25 cellular contexts compared by ENCODE assay signal in the genomic region with DNA sequence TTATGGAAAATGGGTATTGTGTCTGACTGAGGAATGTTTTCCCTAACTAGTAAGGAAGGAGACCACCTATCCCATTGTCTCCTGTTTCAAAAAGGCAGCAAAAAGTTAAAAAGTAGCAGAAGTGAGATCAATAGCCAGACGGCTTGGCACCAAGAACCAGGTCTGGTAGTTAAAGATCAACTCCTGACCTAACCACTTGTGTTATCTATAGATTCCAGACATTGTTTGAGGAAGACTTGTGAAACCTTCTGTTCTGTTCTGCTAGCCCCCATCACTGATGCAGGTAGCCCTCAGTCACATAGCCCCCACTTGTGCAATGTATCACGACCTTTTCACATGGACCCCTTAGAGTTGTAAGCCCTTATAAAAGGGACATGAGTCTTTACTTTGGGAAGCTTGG. TPM values are rescaled to one million over a fixed set of nuclear protein-coding genes. Genes with fewer than 3 reads are reported as not detected.
DNase-seq lines count a peak whose midpoint lies in the region; ATAC-seq and TF ChIP-seq lines count a peak whose summit lies in the region.
"Had no signal": no experiment of that assay in that cellular context is flagged by ENCODE, and none has a peak within 500 bp of the region (broad histone marks: within the 10 kb centered on the region; RNA-seq: fewer than 3 reads in every experiment).

No MANE protein-coding gene starts in this region.

- peak overlapping the region; percentile 66 for H3K4me3 ChIP-seq in endodermal cell (ENCODE audit: low read length)
- no peak overlapping the region for H3K4me3 ChIP-seq in right lobe of liver
- H3K4me3 ChIP-seq in uterus = no peak overlapping the region
- H3K4me3 ChIP-seq: GM12878 had no signal

- H3K27ac Mint-ChIP-seq in endodermal cell = no peak overlapping the region
- H3K27ac Mint-ChIP-seq: CD4-positive, CD25-positive, alpha-beta regulatory T cell had no signal

- H3K36me3 ChIP-seq in endodermal cell (ENCODE audit: control insufficient read depth, insufficient read depth, low read length) (no peaks in the 10 kb centered on the region), right lobe of liver (no peaks in the 10 kb centered on the region), uterus (no peaks in the 10 kb centered on the region)

- DNase-seq in HK-2 (ENCODE audit: unreplicated experiment) (peak; percentile 6), endodermal cell (no peak), right lobe of liver (no peak), NCI-H2081 treated with DMSO at 0.1 percent for 48 hours (lab: John Stamatoyannopoulos, UW) (no peak), NCI-H1436 (lab: John Stamatoyannopoulos, UW) (no peak), uterus (no peak), dermis blood vessel endothelial cell (no peak)
- DNase-seq: CD4-positive, CD25-positive, alpha-beta regulatory T cell; DMS 273 treated with DMSO at 0.1 percent for 48 hours; DMS79 treated with DMSO at 0.1 percent for 48 hours; H7; NCI-H1105 treated with DMSO at 0.1 percent for 48 hours; NCI-H1694; NCI-H2081; NCI-H2171 treated with DMSO at 0.1 percent for 48 hours; NCI-H446; NCI-H526; Right ventricle myocardium superior had no signal

- peaks cover 12% of the 10 kb centered on the region for H3K4me1 Mint-ChIP-seq in endodermal cell

- intact Hi-C loops in right lobe of liver (cut with DNase I) = no loop called here
- intact Hi-C loops in uterus (cut with DNase I; ENCODE audit: low total_unique reads) = no loop called here

- H3K9me3 ChIP-seq in endodermal cell (ENCODE audit: control insufficient read depth, low read length) (peaks cover 46% of the 10 kb centered on the region), right lobe of liver (no peaks in the 10 kb centered on the region), uterus (no peaks in the 10 kb centered on the region)

- peak in 3 of 4 donors; percentile 41 to 53 (median 48) for ATAC-seq in right lobe of liver
- ATAC-seq: GM12878 had no signal

- H3K9ac ChIP-seq in endodermal cell (ENCODE audit: extremely low read depth, low read length, poor library complexity, severe bottlenecking) = no peak overlapping the region
- H3K9ac ChIP-seq: KMS-11 had no signal

- H3K27me3 ChIP-seq in endodermal cell (ENCODE audit: control insufficient read depth, insufficient read depth, low read length, poor library complexity, severe bottlenecking) (no peaks in the 10 kb centered on the region), right lobe of liver (no peaks in the 10 kb centered on the region), uterus (no peaks in the 10 kb centered on the region)

- no peak overlapping the region for H3K4me3 Mint-ChIP-seq in endodermal cell
- H3K4me3 Mint-ChIP-seq: CD4-positive, CD25-positive, alpha-beta regulatory T cell had no signal

- no peak for TF ChIP-seq CTCF in endodermal cell (conservative IDR thresholded peaks at IDR 0.05)
- TF ChIP-seq CTCF in right lobe of liver (IDR thresholded peaks at IDR 0.05) = no peak
- no peak for TF ChIP-seq CTCF in uterus (IDR thresholded peaks at IDR 0.05)

- WGBS in endodermal cell (ENCODE audit: insufficient coverage in 1 of 2, insufficient read length in 1 of 2), 2 experiments = 86 to 96% methylated on average over 2 of the region's 2 CpGs
- 20% methylated on average over 2 of the region's 2 CpGs for WGBS in right lobe of liver (ENCODE audit: insufficient coverage, low coverage, low lambda C conversion rate, missing lambda C conversion rate)

- TF ChIP-seq POLR2A in right lobe of liver (IDR thresholded peaks at IDR 0.05) (no peak), uterus (IDR thresholded peaks at IDR 0.05) (no peak)

- peaks cover 2% of the 10 kb centered on the region for H3K27me3 Mint-ChIP-seq in endodermal cell (ENCODE audit: insufficient read depth)
- H3K27me3 Mint-ChIP-seq: CD4-positive, CD25-positive, alpha-beta regulatory T cell had no signal

- H3K9me3 Mint-ChIP-seq in endodermal cell = peaks cover 70% of the 10 kb centered on the region

- H3K27ac ChIP-seq in endodermal cell (ENCODE audit: low read depth, low read length) = no peak overlapping the region
- H3K27ac ChIP-seq in right lobe of liver = no peak overlapping the region
- no peak overlapping the region for H3K27ac ChIP-seq in uterus
- H3K27ac ChIP-seq: HL-60, KMS-11 had no signal

- no peaks in the 10 kb centered on the region for H3K36me3 Mint-ChIP-seq in endodermal cell (ENCODE audit: low read depth)
- H3K36me3 Mint-ChIP-seq: CD4-positive, CD25-positive, alpha-beta regulatory T cell had no signal

- H3K4me1 ChIP-seq in endodermal cell (ENCODE audit: control insufficient read depth, insufficient read depth, low read length) = no peaks in the 10 kb centered on the region
- peaks cover 0 to 13% (median 2%) of the 10 kb centered on the region in 4 donors for H3K4me1 ChIP-seq in right lobe of liver
- no peaks in the 10 kb centered on the region for H3K4me1 ChIP-seq in uterus

RNA-seq across cellular contexts. Expression of a gene that starts 46.3 kb away (rescaled TPM):
- total RNA-seq in endodermal cell (under 1 TPM; 0.22 to 0.66 TPM), right lobe of liver (1 to 10 TPM in 5 of 6 experiments, under 1 TPM in 1; 0.37 to 4.6 (median 1.4) TPM), uterus (1 to 10 TPM in 2 of 4 donors, not detected in 2; 1.2 to 4.7 TPM), dermis blood vessel endothelial cell (34.9 and 96.0 TPM in 2 replicates)
- polyA plus RNA-seq in endodermal cell (2013, experiment 1 of 2) = 0.18 TPM
- polyA plus RNA-seq in endodermal cell (2013, experiment 2 of 2) = 0.29 TPM
- total RNA-seq: GM12878, OCI-LY7, RPMI7951, SK-MEL-5 had no signal
- polyA plus RNA-seq: BJ, GM12878 had no signal
